Comparison of ENCODE assay signal across 4 cellular contexts in the genomic region with DNA sequence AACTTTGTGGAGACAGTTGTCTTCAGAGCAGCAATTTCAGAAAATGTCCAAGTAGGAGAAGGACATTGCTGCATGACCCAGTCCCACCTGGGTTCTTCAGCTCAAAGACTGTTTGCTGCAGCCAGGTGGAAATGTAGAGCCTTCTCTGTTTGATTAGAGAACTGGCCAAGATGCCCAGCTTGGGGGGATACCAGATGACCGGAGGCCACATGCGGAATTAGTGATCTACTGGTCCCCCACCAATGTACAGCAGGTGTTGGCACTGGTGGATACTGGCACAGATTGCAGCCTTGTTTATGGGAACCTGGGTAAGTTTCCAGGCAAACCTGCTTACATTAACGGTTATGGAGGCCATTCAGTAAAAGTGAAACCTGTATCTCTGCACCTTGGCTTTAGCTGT.
"Had no signal": no experiment of that assay in that cellular context is flagged by ENCODE, and none has a peak within 500 bp of the region (broad histone marks: within the 10 kb centered on the region; RNA-seq: fewer than 3 reads in every experiment).

No MANE protein-coding gene starts in this region.

- H3K36me3 Mint-ChIP-seq: IgD-negative memory B cell had no signal

- H3K4me3 Mint-ChIP-seq: IgD-negative memory B cell had no signal

- H3K27me3 Mint-ChIP-seq: IgD-negative memory B cell had no signal

- H3K4me1 Mint-ChIP-seq: IgD-negative memory B cell had no signal

- DNase-seq: IMR-90, KBM-7, KG1 had no signal

- H3K27ac Mint-ChIP-seq: IgD-negative memory B cell had no signal
